In genomic region chr20:53080969-53081871, GRCh38 we compare ENCODE assay signal across 1 cellular context.
TF ChIP-seq lines count a peak whose summit lies in the region.

No MANE protein-coding gene starts in this region.

TF ChIP-seq in HepG2, 621 proteins besides CTCF, POLR2A, EP300 and RAD21 (continued from another document and continues in another):
- TF ChIP-seq, protein P1, sequence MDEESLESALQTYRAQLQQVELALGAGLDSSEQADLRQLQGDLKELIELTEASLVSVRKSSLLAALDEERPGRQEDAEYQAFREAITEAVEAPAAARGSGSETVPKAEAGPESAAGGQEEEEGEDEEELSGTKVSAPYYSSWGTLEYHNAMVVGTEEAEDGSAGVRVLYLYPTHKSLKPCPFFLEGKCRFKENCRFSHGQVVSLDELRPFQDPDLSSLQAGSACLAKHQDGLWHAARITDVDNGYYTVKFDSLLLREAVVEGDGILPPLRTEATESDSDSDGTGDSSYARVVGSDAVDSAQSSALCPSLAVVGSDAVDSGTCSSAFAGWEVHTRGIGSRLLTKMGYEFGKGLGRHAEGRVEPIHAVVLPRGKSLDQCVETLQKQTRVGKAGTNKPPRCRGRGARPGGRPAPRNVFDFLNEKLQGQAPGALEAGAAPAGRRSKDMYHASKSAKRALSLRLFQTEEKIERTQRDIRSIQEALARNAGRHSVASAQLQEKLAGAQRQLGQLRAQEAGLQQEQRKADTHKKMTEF (CRISPR knock-in tag; IDR thresholded peaks at IDR 0.05) = peak; percentile 94
- TF ChIP-seq ZNF746 (CRISPR knock-in tag; IDR thresholded peaks at IDR 0.05) (no peak), MBNL3 (CRISPR knock-in tag; conservative IDR thresholded peaks at IDR 0.05) (no peak), CHD4 (IDR thresholded peaks at IDR 0.05; ENCODE audit: borderline replicate concordance, low read length) (peak; percentile 98; the same call in 1 of the 2 replicates), ZNF234 (CRISPR knock-in tag; conservative IDR thresholded peaks at IDR 0.05) (no peak), ZBTB38 (CRISPR knock-in tag; IDR thresholded peaks at IDR 0.05) (peak; percentile 22; the same call in 1 of the 2 replicates), CBX2 (IDR thresholded peaks at IDR 0.05; ENCODE audit: low read depth, low read length) (peak; percentile 78; the same call in 1 of the 2 replicates), CBX2 (CRISPR knock-in tag; IDR thresholded peaks at IDR 0.05; ENCODE audit: low read depth) (no peak), ARNT2 (CRISPR knock-in tag; IDR thresholded peaks at IDR 0.05; ENCODE audit: low read depth) (no peak), ZNF460 (CRISPR knock-in tag; IDR thresholded peaks at IDR 0.05; ENCODE audit: borderline replicate concordance) (no peak), RORA (CRISPR knock-in tag; IDR thresholded peaks at IDR 0.05) (no peak; the same call in 1 of the 2 replicates), RAD51 (IDR thresholded peaks at IDR 0.05; ENCODE audit: borderline replicate concordance) (no peak), RFX3 (CRISPR knock-in tag; IDR thresholded peaks at IDR 0.05) (no peak), CEBPG (CRISPR knock-in tag; IDR thresholded peaks at IDR 0.05) (peak; percentile 92), HNRNPH1 (optimal IDR thresholded peaks at IDR 0.05; ENCODE audit: low read depth, low read length) (no peak), TFDP1 (CRISPR knock-in tag; IDR thresholded peaks at IDR 0.05; ENCODE audit: borderline replicate concordance) (peak; percentile 75; the same call in 1 of the 2 replicates), CCDC6 (CRISPR knock-in tag; IDR thresholded peaks at IDR 0.05) (peak; percentile 47; the same call in 1 of the 2 replicates), AFF4 (CRISPR knock-in tag; IDR thresholded peaks at IDR 0.05) (no peak), ZNF354B (CRISPR knock-in tag; IDR thresholded peaks at IDR 0.05) (no peak), GZF1 (CRISPR knock-in tag; IDR thresholded peaks at IDR 0.05) (no peak), ZNF280B (CRISPR knock-in tag; IDR thresholded peaks at IDR 0.05; ENCODE audit: borderline replicate concordance) (no peak), GABPA (IDR thresholded peaks at IDR 0.05; ENCODE audit: low read depth, low read length) (peak; percentile 26; the same call in 1 of the 2 replicates), GABPA (CRISPR knock-in tag; IDR thresholded peaks at IDR 0.05; ENCODE audit: low read depth) (peak; percentile 85), ZNF30 (CRISPR knock-in tag; IDR thresholded peaks at IDR 0.05) (no peak), STAG1 (CRISPR knock-in tag; IDR thresholded peaks at IDR 0.05) (no peak; the same call in 1 of the 2 replicates), ZFP41 (CRISPR knock-in tag; IDR thresholded peaks at IDR 0.05; ENCODE audit: borderline replicate concordance) (no peak), AKAP8 (CRISPR knock-in tag; IDR thresholded peaks at IDR 0.05) (no peak), ZNF276 (CRISPR knock-in tag; IDR thresholded peaks at IDR 0.05; ENCODE audit: low read depth) (0 out of 2 replicates have a peak, but pooled peaks have one; percentile 43), IRX3 (CRISPR knock-in tag; IDR thresholded peaks at IDR 0.05; ENCODE audit: borderline replicate concordance, low read depth) (no peak), THAP8 (CRISPR knock-in tag; IDR thresholded peaks at IDR 0.05; ENCODE audit: borderline replicate concordance) (no peak), FIP1L1 (IDR thresholded peaks at IDR 0.05; ENCODE audit: borderline replicate concordance, insufficient read depth, low read depth, low read length) (no peak), ZNF382 (CRISPR knock-in tag; IDR thresholded peaks at IDR 0.05; ENCODE audit: borderline replicate concordance) (no peak), PTBP1 (IDR thresholded peaks at IDR 0.05; ENCODE audit: low read depth, low read length, poor library complexity, severe bottlenecking) (no peak), POLR2AphosphoS2 (IDR thresholded peaks at IDR 0.05; ENCODE audit: low read depth, low read length) (no peak), CSRNP1 (CRISPR knock-in tag; IDR thresholded peaks at IDR 0.05) (peak; percentile 64; the same call in 1 of the 2 replicates), NFKB2 (CRISPR knock-in tag; IDR thresholded peaks at IDR 0.05; ENCODE audit: borderline replicate concordance) (no peak), PAX8 (CRISPR knock-in tag; IDR thresholded peaks at IDR 0.05; ENCODE audit: borderline replicate concordance) (no peak), FOXO1 (CRISPR knock-in tag; IDR thresholded peaks at IDR 0.05) (peak; percentile 98), HNF4G (IDR thresholded peaks at IDR 0.05; ENCODE audit: borderline replicate concordance, low read depth, low read length) (no peak; the same call in 1 of the 2 replicates), HNF4G (CRISPR knock-in tag; IDR thresholded peaks at IDR 0.05; ENCODE audit: borderline replicate concordance, low read depth) (peak; percentile 66; the same call in 1 of the 2 replicates), GATA4 (IDR thresholded peaks at IDR 0.05; ENCODE audit: borderline replicate concordance, low read depth) (no peak), ARHGAP35 (CRISPR knock-in tag; IDR thresholded peaks at IDR 0.05; ENCODE audit: borderline replicate concordance) (no peak), NFIC (IDR thresholded peaks at IDR 0.05; ENCODE audit: low read length) (no peak), ZNF282 (IDR thresholded peaks at IDR 0.05; ENCODE audit: partially characterized antibody) (no peak), GFI1 (CRISPR knock-in tag; IDR thresholded peaks at IDR 0.05; ENCODE audit: borderline replicate concordance) (0 out of 2 replicates have a peak, but pooled peaks have one; percentile 9), MAFK (conservative IDR thresholded peaks at IDR 0.05 in 1 of 2, IDR thresholded peaks at IDR 0.05 in 1 of 2; ENCODE audit: low read length in 2 of 2) (peak; percentile 69 to 82), ZSCAN25 (CRISPR knock-in tag; IDR thresholded peaks at IDR 0.05) (peak; percentile 68; the same call in 1 of the 2 replicates)
- TF ChIP-seq, protein P2, sequence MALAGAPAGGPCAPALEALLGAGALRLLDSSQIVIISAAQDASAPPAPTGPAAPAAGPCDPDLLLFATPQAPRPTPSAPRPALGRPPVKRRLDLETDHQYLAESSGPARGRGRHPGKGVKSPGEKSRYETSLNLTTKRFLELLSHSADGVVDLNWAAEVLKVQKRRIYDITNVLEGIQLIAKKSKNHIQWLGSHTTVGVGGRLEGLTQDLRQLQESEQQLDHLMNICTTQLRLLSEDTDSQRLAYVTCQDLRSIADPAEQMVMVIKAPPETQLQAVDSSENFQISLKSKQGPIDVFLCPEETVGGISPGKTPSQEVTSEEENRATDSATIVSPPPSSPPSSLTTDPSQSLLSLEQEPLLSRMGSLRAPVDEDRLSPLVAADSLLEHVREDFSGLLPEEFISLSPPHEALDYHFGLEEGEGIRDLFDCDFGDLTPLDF (CRISPR knock-in tag; IDR thresholded peaks at IDR 0.05) = 0 out of 2 replicates have a peak, but pooled peaks have one; percentile 22
- TF ChIP-seq, protein P3, sequence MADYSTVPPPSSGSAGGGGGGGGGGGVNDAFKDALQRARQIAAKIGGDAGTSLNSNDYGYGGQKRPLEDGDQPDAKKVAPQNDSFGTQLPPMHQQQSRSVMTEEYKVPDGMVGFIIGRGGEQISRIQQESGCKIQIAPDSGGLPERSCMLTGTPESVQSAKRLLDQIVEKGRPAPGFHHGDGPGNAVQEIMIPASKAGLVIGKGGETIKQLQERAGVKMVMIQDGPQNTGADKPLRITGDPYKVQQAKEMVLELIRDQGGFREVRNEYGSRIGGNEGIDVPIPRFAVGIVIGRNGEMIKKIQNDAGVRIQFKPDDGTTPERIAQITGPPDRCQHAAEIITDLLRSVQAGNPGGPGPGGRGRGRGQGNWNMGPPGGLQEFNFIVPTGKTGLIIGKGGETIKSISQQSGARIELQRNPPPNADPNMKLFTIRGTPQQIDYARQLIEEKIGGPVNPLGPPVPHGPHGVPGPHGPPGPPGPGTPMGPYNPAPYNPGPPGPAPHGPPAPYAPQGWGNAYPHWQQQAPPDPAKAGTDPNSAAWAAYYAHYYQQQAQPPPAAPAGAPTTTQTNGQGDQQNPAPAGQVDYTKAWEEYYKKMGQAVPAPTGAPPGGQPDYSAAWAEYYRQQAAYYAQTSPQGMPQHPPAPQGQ (CRISPR knock-in tag; IDR thresholded peaks at IDR 0.05; ENCODE audit: borderline replicate concordance) = peak; percentile 97; the same call in 1 of the 2 replicates
